ENCODE assay signal across 1 cellular context in genomic region chr4:8547108-8547911, GRCh38.
A peak's percentile ranks its signal among the peaks of the same experiment; 100 is the strongest.
TF ChIP-seq lines count a peak whose summit lies in the region.

No MANE protein-coding gene starts in this region.

TF ChIP-seq in K562, 482 proteins besides CTCF, POLR2A, EP300 and RAD21 (continued from another document and continues in another):
- TF ChIP-seq CREB1 (IDR thresholded peaks at IDR 0.05) (no peak), CREB1 (CRISPR knock-in tag; IDR thresholded peaks at IDR 0.05) (no peak; the same call in 1 of the 2 replicates), MAFF (IDR thresholded peaks at IDR 0.05; ENCODE audit: low read length) (peak; percentile 90), SNRNP70 (optimal IDR thresholded peaks at IDR 0.05; ENCODE audit: low read depth, low read length) (no peak), SPI1 (IDR thresholded peaks at IDR 0.05; ENCODE audit: borderline replicate concordance, low read depth, low read length) (peak; percentile 63; the same call in 1 of the 2 replicates), CBX3 (IDR thresholded peaks at IDR 0.05; ENCODE audit: borderline replicate concordance in 1 of 2, low read length in 2 of 2) (peak in 1 of 2 experiments; percentile 73; a peak in 1 of 3 replicates), ZC3H11A (IDR thresholded peaks at IDR 0.05; ENCODE audit: low read depth, low read length) (no peak), MTF1 (CRISPR knock-in tag; IDR thresholded peaks at IDR 0.05; ENCODE audit: borderline replicate concordance) (no peak), ZNF232 (CRISPR knock-in tag; IDR thresholded peaks at IDR 0.05) (no peak), HDAC6 (IDR thresholded peaks at IDR 0.05; ENCODE audit: low read depth, low read length) (no peak), ZNF12 (CRISPR knock-in tag; IDR thresholded peaks at IDR 0.05) (no peak), MXD1 (CRISPR knock-in tag; IDR thresholded peaks at IDR 0.05; ENCODE audit: borderline replicate concordance, poor library complexity, severe bottlenecking) (no peak), LEF1 (IDR thresholded peaks at IDR 0.05) (peak; percentile 72), EWSR1 (IDR thresholded peaks at IDR 0.05; ENCODE audit: borderline replicate concordance, low read depth, partially characterized antibody) (no peak), ILF3 (IDR thresholded peaks at IDR 0.05; ENCODE audit: borderline replicate concordance) (no peak), ZNF280B (CRISPR knock-in tag; IDR thresholded peaks at IDR 0.05) (no peak), STAG1 (CRISPR knock-in tag; IDR thresholded peaks at IDR 0.05; ENCODE audit: borderline replicate concordance) (no peak), ZNF639 (CRISPR knock-in tag; conservative IDR thresholded peaks at IDR 0.05 in 1 of 2, IDR thresholded peaks at IDR 0.05 in 1 of 2) (no peak; a peak in 1 of 4 replicates), FOXP4 (CRISPR knock-in tag; IDR thresholded peaks at IDR 0.05; ENCODE audit: borderline replicate concordance) (no peak), HNRNPK (IDR thresholded peaks at IDR 0.05; ENCODE audit: low read depth, low read length, poor library complexity, severe bottlenecking) (no peak), BCOR (IDR thresholded peaks at IDR 0.05) (peak; percentile 99), TRIM24 (IDR thresholded peaks at IDR 0.05) (peak in 1 of 2 experiments; percentile 40; a peak in 1 of 4 replicates), CSDE1 (IDR thresholded peaks at IDR 0.05) (0 out of 4 replicates have a peak, but pooled peaks of 1 of the 2 experiments have one; percentile 18), HLTF (IDR thresholded peaks at IDR 0.05) (no peak), KLF13 (tag; IDR thresholded peaks at IDR 0.05; ENCODE audit: borderline replicate concordance, low read depth) (no peak), SAFB (IDR thresholded peaks at IDR 0.05; ENCODE audit: borderline replicate concordance, low read depth, low read length) (no peak), ZBTB1 (CRISPR knock-in tag; IDR thresholded peaks at IDR 0.05; ENCODE audit: borderline replicate concordance, low read depth) (no peak), HCFC1 (IDR thresholded peaks at IDR 0.05; ENCODE audit: low read depth, low read length) (no peak), HNRNPH1 (optimal IDR thresholded peaks at IDR 0.05; ENCODE audit: low read depth, low read length) (no peak), HDAC8 (tag; IDR thresholded peaks at IDR 0.05) (no peak), KDM2B (CRISPR knock-in tag; IDR thresholded peaks at IDR 0.05) (no peak), SIN3A (IDR thresholded peaks at IDR 0.05; ENCODE audit: borderline replicate concordance in 2 of 2, control insufficient read depth in 1 of 2, low read depth in 2 of 2, low read length in 2 of 2) (no peak), POLR3G (IDR thresholded peaks at IDR 0.05; ENCODE audit: extremely low read depth, insufficient read length, insufficient replicate concordance) (no peak), BRD9 (IDR thresholded peaks at IDR 0.05; ENCODE audit: low read depth, partially characterized antibody) (peak; percentile 88), ZNF384 (IDR thresholded peaks at IDR 0.05; ENCODE audit: low read depth, low read length) (no peak), MCM3 (IDR thresholded peaks at IDR 0.05) (no peak), FOS (IDR thresholded peaks at IDR 0.05; ENCODE audit: extremely low read depth, insufficient read length) (no peak), XRCC4 (IDR thresholded peaks at IDR 0.05; ENCODE audit: extremely low read depth, insufficient read depth, insufficient read length) (no peak), PTRF (tag; IDR thresholded peaks at IDR 0.05) (no peak), SIRT6 (IDR thresholded peaks at IDR 0.05; ENCODE audit: low read depth, low read length) (no peak), CBFA2T3 (IDR thresholded peaks at IDR 0.05) (no peak)
- TF ChIP-seq, protein P1, sequence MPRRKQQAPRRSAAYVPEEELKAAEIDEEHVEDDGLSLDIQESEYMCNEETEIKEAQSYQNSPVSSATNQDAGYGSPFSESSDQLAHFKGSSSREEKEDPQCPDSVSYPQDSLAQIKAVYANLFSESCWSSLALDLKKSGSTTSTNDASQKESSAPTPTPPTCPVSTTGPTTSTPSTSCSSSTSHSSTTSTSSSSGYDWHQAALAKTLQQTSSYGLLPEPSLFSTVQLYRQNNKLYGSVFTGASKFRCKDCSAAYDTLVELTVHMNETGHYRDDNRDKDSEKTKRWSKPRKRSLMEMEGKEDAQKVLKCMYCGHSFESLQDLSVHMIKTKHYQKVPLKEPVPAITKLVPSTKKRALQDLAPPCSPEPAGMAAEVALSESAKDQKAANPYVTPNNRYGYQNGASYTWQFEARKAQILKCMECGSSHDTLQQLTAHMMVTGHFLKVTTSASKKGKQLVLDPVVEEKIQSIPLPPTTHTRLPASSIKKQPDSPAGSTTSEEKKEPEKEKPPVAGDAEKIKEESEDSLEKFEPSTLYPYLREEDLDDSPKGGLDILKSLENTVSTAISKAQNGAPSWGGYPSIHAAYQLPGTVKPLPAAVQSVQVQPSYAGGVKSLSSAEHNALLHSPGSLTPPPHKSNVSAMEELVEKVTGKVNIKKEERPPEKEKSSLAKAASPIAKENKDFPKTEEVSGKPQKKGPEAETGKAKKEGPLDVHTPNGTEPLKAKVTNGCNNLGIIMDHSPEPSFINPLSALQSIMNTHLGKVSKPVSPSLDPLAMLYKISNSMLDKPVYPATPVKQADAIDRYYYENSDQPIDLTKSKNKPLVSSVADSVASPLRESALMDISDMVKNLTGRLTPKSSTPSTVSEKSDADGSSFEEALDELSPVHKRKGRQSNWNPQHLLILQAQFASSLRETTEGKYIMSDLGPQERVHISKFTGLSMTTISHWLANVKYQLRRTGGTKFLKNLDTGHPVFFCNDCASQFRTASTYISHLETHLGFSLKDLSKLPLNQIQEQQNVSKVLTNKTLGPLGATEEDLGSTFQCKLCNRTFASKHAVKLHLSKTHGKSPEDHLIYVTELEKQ (CRISPR knock-in tag; IDR thresholded peaks at IDR 0.05), result no peak
- TF ChIP-seq, protein P2, sequence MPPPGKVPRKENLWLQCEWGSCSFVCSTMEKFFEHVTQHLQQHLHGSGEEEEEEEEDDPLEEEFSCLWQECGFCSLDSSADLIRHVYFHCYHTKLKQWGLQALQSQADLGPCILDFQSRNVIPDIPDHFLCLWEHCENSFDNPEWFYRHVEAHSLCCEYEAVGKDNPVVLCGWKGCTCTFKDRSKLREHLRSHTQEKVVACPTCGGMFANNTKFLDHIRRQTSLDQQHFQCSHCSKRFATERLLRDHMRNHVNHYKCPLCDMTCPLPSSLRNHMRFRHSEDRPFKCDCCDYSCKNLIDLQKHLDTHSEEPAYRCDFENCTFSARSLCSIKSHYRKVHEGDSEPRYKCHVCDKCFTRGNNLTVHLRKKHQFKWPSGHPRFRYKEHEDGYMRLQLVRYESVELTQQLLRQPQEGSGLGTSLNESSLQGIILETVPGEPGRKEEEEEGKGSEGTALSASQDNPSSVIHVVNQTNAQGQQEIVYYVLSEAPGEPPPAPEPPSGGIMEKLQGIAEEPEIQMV (tag; conservative IDR thresholded peaks at IDR 0.05; ENCODE audit: low read depth), result no peak
- TF ChIP-seq, protein P3, sequence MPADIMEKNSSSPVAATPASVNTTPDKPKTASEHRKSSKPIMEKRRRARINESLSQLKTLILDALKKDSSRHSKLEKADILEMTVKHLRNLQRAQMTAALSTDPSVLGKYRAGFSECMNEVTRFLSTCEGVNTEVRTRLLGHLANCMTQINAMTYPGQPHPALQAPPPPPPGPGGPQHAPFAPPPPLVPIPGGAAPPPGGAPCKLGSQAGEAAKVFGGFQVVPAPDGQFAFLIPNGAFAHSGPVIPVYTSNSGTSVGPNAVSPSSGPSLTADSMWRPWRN (IDR thresholded peaks at IDR 0.05; ENCODE audit: low read depth), result no peak
- TF ChIP-seq, protein P4, sequence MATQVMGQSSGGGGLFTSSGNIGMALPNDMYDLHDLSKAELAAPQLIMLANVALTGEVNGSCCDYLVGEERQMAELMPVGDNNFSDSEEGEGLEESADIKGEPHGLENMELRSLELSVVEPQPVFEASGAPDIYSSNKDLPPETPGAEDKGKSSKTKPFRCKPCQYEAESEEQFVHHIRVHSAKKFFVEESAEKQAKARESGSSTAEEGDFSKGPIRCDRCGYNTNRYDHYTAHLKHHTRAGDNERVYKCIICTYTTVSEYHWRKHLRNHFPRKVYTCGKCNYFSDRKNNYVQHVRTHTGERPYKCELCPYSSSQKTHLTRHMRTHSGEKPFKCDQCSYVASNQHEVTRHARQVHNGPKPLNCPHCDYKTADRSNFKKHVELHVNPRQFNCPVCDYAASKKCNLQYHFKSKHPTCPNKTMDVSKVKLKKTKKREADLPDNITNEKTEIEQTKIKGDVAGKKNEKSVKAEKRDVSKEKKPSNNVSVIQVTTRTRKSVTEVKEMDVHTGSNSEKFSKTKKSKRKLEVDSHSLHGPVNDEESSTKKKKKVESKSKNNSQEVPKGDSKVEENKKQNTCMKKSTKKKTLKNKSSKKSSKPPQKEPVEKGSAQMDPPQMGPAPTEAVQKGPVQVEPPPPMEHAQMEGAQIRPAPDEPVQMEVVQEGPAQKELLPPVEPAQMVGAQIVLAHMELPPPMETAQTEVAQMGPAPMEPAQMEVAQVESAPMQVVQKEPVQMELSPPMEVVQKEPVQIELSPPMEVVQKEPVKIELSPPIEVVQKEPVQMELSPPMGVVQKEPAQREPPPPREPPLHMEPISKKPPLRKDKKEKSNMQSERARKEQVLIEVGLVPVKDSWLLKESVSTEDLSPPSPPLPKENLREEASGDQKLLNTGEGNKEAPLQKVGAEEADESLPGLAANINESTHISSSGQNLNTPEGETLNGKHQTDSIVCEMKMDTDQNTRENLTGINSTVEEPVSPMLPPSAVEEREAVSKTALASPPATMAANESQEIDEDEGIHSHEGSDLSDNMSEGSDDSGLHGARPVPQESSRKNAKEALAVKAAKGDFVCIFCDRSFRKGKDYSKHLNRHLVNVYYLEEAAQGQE (CRISPR knock-in tag; IDR thresholded peaks at IDR 0.05; ENCODE audit: low read depth), result no peak
- TF ChIP-seq, protein P5, sequence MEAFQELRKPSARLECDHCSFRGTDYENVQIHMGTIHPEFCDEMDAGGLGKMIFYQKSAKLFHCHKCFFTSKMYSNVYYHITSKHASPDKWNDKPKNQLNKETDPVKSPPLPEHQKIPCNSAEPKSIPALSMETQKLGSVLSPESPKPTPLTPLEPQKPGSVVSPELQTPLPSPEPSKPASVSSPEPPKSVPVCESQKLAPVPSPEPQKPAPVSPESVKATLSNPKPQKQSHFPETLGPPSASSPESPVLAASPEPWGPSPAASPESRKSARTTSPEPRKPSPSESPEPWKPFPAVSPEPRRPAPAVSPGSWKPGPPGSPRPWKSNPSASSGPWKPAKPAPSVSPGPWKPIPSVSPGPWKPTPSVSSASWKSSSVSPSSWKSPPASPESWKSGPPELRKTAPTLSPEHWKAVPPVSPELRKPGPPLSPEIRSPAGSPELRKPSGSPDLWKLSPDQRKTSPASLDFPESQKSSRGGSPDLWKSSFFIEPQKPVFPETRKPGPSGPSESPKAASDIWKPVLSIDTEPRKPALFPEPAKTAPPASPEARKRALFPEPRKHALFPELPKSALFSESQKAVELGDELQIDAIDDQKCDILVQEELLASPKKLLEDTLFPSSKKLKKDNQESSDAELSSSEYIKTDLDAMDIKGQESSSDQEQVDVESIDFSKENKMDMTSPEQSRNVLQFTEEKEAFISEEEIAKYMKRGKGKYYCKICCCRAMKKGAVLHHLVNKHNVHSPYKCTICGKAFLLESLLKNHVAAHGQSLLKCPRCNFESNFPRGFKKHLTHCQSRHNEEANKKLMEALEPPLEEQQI (IDR thresholded peaks at IDR 0.05), result no peak
- TF ChIP-seq, protein P6, sequence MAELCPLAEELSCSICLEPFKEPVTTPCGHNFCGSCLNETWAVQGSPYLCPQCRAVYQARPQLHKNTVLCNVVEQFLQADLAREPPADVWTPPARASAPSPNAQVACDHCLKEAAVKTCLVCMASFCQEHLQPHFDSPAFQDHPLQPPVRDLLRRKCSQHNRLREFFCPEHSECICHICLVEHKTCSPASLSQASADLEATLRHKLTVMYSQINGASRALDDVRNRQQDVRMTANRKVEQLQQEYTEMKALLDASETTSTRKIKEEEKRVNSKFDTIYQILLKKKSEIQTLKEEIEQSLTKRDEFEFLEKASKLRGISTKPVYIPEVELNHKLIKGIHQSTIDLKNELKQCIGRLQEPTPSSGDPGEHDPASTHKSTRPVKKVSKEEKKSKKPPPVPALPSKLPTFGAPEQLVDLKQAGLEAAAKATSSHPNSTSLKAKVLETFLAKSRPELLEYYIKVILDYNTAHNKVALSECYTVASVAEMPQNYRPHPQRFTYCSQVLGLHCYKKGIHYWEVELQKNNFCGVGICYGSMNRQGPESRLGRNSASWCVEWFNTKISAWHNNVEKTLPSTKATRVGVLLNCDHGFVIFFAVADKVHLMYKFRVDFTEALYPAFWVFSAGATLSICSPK (IDR thresholded peaks at IDR 0.05; ENCODE audit: borderline replicate concordance), result no peak
